Comparison of ENCODE assay signal across 1 cellular context in genomic region chr5:123460296-123460729, GRCh38.
TF ChIP-seq lines count a peak whose summit lies in the region.

No MANE protein-coding gene starts in this region.

TF ChIP-seq in HEK293, 187 proteins besides CTCF, POLR2A, EP300 and RAD21 (continued from another document):
- TF ChIP-seq ZNF561 (tag by site-specific recombination; IDR thresholded peaks at IDR 0.05; ENCODE audit: borderline replicate concordance), result no peak
- TF ChIP-seq ZNF701 (tag by site-specific recombination; IDR thresholded peaks at IDR 0.05), result no peak
- TF ChIP-seq ZNF112 (tag by site-specific recombination; IDR thresholded peaks at IDR 0.05), result no peak
- TF ChIP-seq SP7 (tag by site-specific recombination; IDR thresholded peaks at IDR 0.05), result peak; percentile 82
- TF ChIP-seq ZFP37 (tag by site-specific recombination; IDR thresholded peaks at IDR 0.05), result no peak
- no peak for TF ChIP-seq GLIS1 (tag by site-specific recombination; IDR thresholded peaks at IDR 0.05)
- TF ChIP-seq ZNF629 (tag by site-specific recombination; IDR thresholded peaks at IDR 0.05), result peak; percentile 93
- TF ChIP-seq ZNF792 (tag by site-specific recombination; IDR thresholded peaks at IDR 0.05), result no peak
- TF ChIP-seq ZNF658 (tag by site-specific recombination; IDR thresholded peaks at IDR 0.05), result no peak
- TF ChIP-seq OVOL3 (tag by site-specific recombination; IDR thresholded peaks at IDR 0.05), result no peak
- TF ChIP-seq ZNF529 (tag by site-specific recombination; IDR thresholded peaks at IDR 0.05; ENCODE audit: insufficient replicate concordance), result no peak
- TF ChIP-seq PRDM6 (tag by site-specific recombination; IDR thresholded peaks at IDR 0.05), result no peak
- TF ChIP-seq ZNF521 (tag by site-specific recombination; IDR thresholded peaks at IDR 0.05), result no peak
- TF ChIP-seq ZBTB17 (tag by site-specific recombination; IDR thresholded peaks at IDR 0.05), result peak; percentile 64
- no peak for TF ChIP-seq ZNF239 (tag by site-specific recombination; IDR thresholded peaks at IDR 0.05)
- TF ChIP-seq ZBTB21 (tag by site-specific recombination; IDR thresholded peaks at IDR 0.05), result peak; percentile 86
- no peak for TF ChIP-seq ZNF621 (tag by site-specific recombination; IDR thresholded peaks at IDR 0.05)
- no peak for TF ChIP-seq IKZF3 (tag by site-specific recombination; IDR thresholded peaks at IDR 0.05)
- TF ChIP-seq ZNF473 (tag by site-specific recombination; IDR thresholded peaks at IDR 0.05), result no peak
- TF ChIP-seq ZNF266 (tag by site-specific recombination; IDR thresholded peaks at IDR 0.05; ENCODE audit: low read depth), result no peak
- no peak for TF ChIP-seq REPIN1 (tag by site-specific recombination; IDR thresholded peaks at IDR 0.05; ENCODE audit: low read depth)
- no peak for TF ChIP-seq ZIC2 (tag by site-specific recombination; IDR thresholded peaks at IDR 0.05)
- TF ChIP-seq ZNF558 (tag by site-specific recombination; IDR thresholded peaks at IDR 0.05), result no peak
- no peak for TF ChIP-seq ZNF324 (tag by site-specific recombination; IDR thresholded peaks at IDR 0.05)
- no peak for TF ChIP-seq SP3 (tag by site-specific recombination; IDR thresholded peaks at IDR 0.05)
- TF ChIP-seq ZNF433 (tag by site-specific recombination; IDR thresholded peaks at IDR 0.05; ENCODE audit: low read depth), result no peak
- TF ChIP-seq ZNF133 (tag by site-specific recombination; IDR thresholded peaks at IDR 0.05), result no peak
- TF ChIP-seq, protein P1, sequence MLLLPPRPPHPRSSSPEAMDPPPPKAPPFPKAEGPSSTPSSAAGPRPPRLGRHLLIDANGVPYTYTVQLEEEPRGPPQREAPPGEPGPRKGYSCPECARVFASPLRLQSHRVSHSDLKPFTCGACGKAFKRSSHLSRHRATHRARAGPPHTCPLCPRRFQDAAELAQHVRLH (tag by site-specific recombination; IDR thresholded peaks at IDR 0.05), result no peak
- TF ChIP-seq ZNF747 (tag by site-specific recombination; IDR thresholded peaks at IDR 0.05), result no peak
- TF ChIP-seq, protein P2, sequence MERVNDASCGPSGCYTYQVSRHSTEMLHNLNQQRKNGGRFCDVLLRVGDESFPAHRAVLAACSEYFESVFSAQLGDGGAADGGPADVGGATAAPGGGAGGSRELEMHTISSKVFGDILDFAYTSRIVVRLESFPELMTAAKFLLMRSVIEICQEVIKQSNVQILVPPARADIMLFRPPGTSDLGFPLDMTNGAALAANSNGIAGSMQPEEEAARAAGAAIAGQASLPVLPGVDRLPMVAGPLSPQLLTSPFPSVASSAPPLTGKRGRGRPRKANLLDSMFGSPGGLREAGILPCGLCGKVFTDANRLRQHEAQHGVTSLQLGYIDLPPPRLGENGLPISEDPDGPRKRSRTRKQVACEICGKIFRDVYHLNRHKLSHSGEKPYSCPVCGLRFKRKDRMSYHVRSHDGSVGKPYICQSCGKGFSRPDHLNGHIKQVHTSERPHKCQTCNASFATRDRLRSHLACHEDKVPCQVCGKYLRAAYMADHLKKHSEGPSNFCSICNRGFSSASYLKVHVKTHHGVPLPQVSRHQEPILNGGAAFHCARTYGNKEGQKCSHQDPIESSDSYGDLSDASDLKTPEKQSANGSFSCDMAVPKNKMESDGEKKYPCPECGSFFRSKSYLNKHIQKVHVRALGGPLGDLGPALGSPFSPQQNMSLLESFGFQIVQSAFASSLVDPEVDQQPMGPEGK (tag by site-specific recombination; IDR thresholded peaks at IDR 0.05), result no peak
